Comparison of ENCODE assay signal across 16 cellular contexts in the genomic region with DNA sequence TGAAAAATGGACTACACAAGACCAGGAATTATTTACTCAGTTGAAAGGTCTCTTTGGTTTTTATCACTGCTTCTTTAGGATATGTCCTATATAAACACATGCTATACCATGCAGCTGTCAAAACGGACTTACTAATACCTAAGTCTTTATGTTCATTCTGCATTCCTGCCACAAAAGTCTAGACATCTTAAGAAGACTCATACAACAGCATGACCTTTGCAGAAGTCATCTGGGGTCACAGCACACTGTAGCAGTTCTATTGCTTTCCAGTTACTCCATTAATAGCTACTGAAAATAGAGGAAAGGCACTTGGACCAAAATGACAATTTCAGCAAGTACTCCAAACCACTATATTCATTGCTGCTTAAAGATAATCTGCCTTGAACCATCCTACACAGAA. TPM values are rescaled to one million over a fixed set of nuclear protein-coding genes. Genes with fewer than 3 reads are reported as not detected.
DNase-seq lines count a peak whose midpoint lies in the region; ATAC-seq and TF ChIP-seq lines count a peak whose summit lies in the region.
"Had no signal": no experiment of that assay in that cellular context is flagged by ENCODE, and none has a peak within 500 bp of the region (broad histone marks: within the 10 kb centered on the region; RNA-seq: fewer than 3 reads in every experiment).

No MANE protein-coding gene starts in this region.

- H3K27me3 ChIP-seq in cardiac muscle cell (no peaks in the 10 kb centered on the region), right atrium auricular region (no peaks in the 10 kb centered on the region)

- H3K4me1 ChIP-seq in cardiac muscle cell (ENCODE audit: low read depth) (peaks cover 29% of the 10 kb centered on the region), right atrium auricular region (peaks cover 0 to under 1% of the 10 kb centered on the region in 2 donors)

- H3K9me3 ChIP-seq in cardiac muscle cell (ENCODE audit: low read depth) (no peaks in the 10 kb centered on the region), right atrium auricular region (no peaks in the 10 kb centered on the region)

- no peak overlapping the region for H3K4me3 ChIP-seq in cardiac muscle cell
- no peak overlapping the region for H3K4me3 ChIP-seq in right atrium auricular region
- no peak overlapping the region for H3K4me3 ChIP-seq in skeletal muscle cell (ENCODE audit: low read depth, low read length)
- H3K4me3 ChIP-seq: PC-9, SK-N-MC had no signal

- no peak for ATAC-seq in HG03159 (IDR thresholded peaks at IDR 0.05; ENCODE audit: unreplicated experiment)
- ATAC-seq in GM18519 (IDR thresholded peaks at IDR 0.05; ENCODE audit: low FRiP score, unreplicated experiment) = no peak
- no peak for ATAC-seq in GM19023 (IDR thresholded peaks at IDR 0.05; ENCODE audit: unreplicated experiment)

- TF ChIP-seq CTCF in cardiac muscle cell (IDR thresholded peaks at IDR 0.05; ENCODE audit: low read depth, low read length) (no peak), right atrium auricular region (IDR thresholded peaks at IDR 0.05) (no peak)

- peak overlapping the region; percentile 74 for H3K27ac ChIP-seq in cardiac muscle cell
- H3K27ac ChIP-seq in right atrium auricular region = peak overlapping the region; percentile 63 to 67
- H3K27ac ChIP-seq: KMS-11, PC-9, SK-N-MC had no signal

- DNase-seq in LHCN-M2 (ENCODE audit: low read depth) (peak; percentile 36), cardiac muscle cell (ENCODE audit: low read depth in 1 of 2, low spot score in 1 of 2) (peak in 1 of 2 donors; percentile 38), right atrium auricular region (ENCODE audit: low spot score) (no peak), skeletal muscle cell (ENCODE audit: low read depth) (peak; percentile 31)
- DNase-seq: HCEC 1CT, NCI-H1048, NCI-H2227 treated with DMSO at 0.1 percent for 48 hours, NCI-H526 treated with DMSO at 0.1 percent for 48 hours, PC-9, RPMI8226 had no signal

- H3K36me3 ChIP-seq in cardiac muscle cell = no peaks in the 10 kb centered on the region
- H3K36me3 ChIP-seq in right atrium auricular region = no peaks in the 10 kb centered on the region

RNA-seq across cellular contexts. Expression of a gene that starts 53.2 kb away (rescaled TPM):
- 7.5 and 13.7 TPM in 2 replicates for total RNA-seq in LHCN-M2 (2014; rRNA removed)
- polyA plus RNA-seq in LHCN-M2 (2012) = 1.3 TPM
- total RNA-seq in cardiac muscle cell = 4.8 and 5.8 TPM in 2 replicates
- 0.36 and 1.8 TPM in 2 replicates for polyA plus RNA-seq in cardiac muscle cell
- total RNA-seq in right atrium auricular region = 10 to 100 TPM in 1 of 2 donors, 1 to 10 TPM in 1; 9.2 to 10.7 TPM
- total RNA-seq: G401 had no signal
